ENCODE assay signal across 18 cellular contexts in the genomic region with DNA sequence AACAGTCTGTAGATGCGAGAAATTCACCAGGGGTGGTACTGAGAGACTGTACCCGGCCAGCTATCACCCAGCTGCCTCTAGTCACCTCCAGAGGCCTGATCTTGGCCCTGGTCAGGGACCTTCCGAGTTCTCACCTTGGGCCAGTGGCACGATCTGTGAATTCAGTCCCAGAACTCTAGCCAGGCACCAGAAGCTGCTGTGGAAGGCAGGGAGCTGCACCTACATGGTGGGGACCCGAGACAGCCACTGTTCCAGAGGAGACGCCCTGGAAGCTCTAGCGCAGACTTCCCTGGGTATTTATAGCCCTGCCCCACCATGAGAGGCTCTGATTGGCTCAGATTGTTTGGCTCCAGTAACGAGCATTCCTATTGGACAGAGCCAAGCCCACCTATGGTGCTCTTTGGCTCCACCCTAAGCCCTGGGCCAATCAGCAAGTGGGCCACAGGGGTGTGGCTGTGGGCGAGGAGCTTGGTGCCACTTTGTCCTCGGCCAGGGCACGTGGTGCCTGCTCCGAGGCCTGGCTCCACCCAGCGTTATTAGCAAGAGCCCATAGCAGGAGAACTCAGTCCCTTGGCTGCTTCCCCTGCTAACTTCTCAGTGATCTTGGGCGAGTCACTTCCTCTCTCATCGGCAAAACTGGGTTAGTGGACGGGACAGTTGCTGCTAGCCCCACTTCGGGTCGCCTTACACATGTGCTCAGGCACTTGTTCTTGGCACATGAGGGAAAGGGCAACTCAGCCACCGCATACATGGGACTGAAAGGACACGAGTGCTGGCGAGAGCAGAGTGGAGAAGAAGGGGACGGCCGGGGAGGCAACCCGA.
DNase-seq lines count a peak whose midpoint lies in the region; ATAC-seq and TF ChIP-seq lines count a peak whose summit lies in the region.
"Had no signal": no experiment of that assay in that cellular context is flagged by ENCODE, and none has a peak within 500 bp of the region (broad histone marks: within the 10 kb centered on the region; RNA-seq: fewer than 3 reads in every experiment).

No MANE protein-coding gene starts in this region.

- peak overlapping the region; percentile 18; the same call in 1 of the 2 replicates for H3K4me3 ChIP-seq in LNCaP clone FGC (ENCODE audit: low read depth, low read length)
- H3K4me3 ChIP-seq: ascending aorta, colonic mucosa, gastroesophageal sphincter had no signal

- no peaks in the 10 kb centered on the region for H3K36me3 Mint-ChIP-seq in WTC11
- no peaks in the 10 kb centered on the region for H3K36me3 Mint-ChIP-seq in stimulated activated effector memory CD8-positive, alpha-beta T cell treated with anti-CD3 and anti-CD28 coated beads, Interleukin-12 subunit alpha, Interleukin-12 subunit beta, amount 100 ng/mL, for 72 hours
- H3K36me3 Mint-ChIP-seq: CD4-positive, alpha-beta memory T cell had no signal

- peak; percentile 43 for DNase-seq in activated CD8-positive, alpha-beta memory T cell treated with anti-CD3 and anti-CD28 coated beads, Interleukin-2, amount 50 U/mL, for 48 hours
- DNase-seq in activated CD8-positive, alpha-beta memory T cell treated with anti-CD3 and anti-CD28 coated beads, Interleukin-2, amount 50 U/mL, for 4 hours, result no peak
- DNase-seq in LNCaP clone FGC (ENCODE audit: low read depth) (no peak), WTC11 (ENCODE audit: low spot score) (no peak), ecto neural progenitor cell (ENCODE audit: low spot score) (no peak), NCI-H446 treated with DMSO at 0.1 percent for 48 hours (lab: John Stamatoyannopoulos, UW) (no peak)
- DNase-seq in stimulated activated effector memory CD8-positive, alpha-beta T cell treated with anti-CD3 and anti-CD28 coated beads, Interleukin-12 subunit alpha, Interleukin-12 subunit beta, amount 100 ng/mL, for 72 hours (ENCODE audit: low spot score in 2 of 2), result no peak
- DNase-seq: activated naive CD4-positive, alpha-beta T cell; CD4-positive, alpha-beta memory T cell; colonic mucosa; EL; NCI-H1930; small intestine; stimulated activated naive CD4-positive, alpha-beta T cell had no signal

- TF ChIP-seq CTCF in LNCaP clone FGC (IDR thresholded peaks at IDR 0.05; ENCODE audit: control insufficient read depth, extremely low read depth, insufficient read depth) (no peak), WTC11 (IDR thresholded peaks at IDR 0.05) (no peak)

- no peaks in the 10 kb centered on the region for H3K9me3 Mint-ChIP-seq in WTC11
- H3K9me3 Mint-ChIP-seq in stimulated activated effector memory CD8-positive, alpha-beta T cell treated with anti-CD3 and anti-CD28 coated beads, Interleukin-12 subunit alpha, Interleukin-12 subunit beta, amount 100 ng/mL, for 72 hours, result no peaks in the 10 kb centered on the region

- peaks cover 7% of the 10 kb centered on the region; the same call in 1 of the 2 replicates for H3K27me3 Mint-ChIP-seq in WTC11 (ENCODE audit: low read depth)

- ATAC-seq in WTC11 (no peak), esophagus mucosa (no peak)
- ATAC-seq in stimulated activated effector memory CD8-positive, alpha-beta T cell treated with anti-CD3 and anti-CD28 coated beads, Interleukin-12 subunit alpha, Interleukin-12 subunit beta, amount 100 ng/mL, for 72 hours, result peak; percentile 51
- ATAC-seq: gastroesophageal sphincter had no signal

- POLR2A ChIA-PET in WTC11 (lab: Charles Lee), result no interaction called here

- no peak overlapping the region for H3K4me3 Mint-ChIP-seq in WTC11
- no peak overlapping the region for H3K4me3 Mint-ChIP-seq in stimulated activated effector memory CD8-positive, alpha-beta T cell treated with anti-CD3 and anti-CD28 coated beads, Interleukin-12 subunit alpha, Interleukin-12 subunit beta, amount 100 ng/mL, for 72 hours
- H3K4me3 Mint-ChIP-seq: CD4-positive, alpha-beta memory T cell had no signal

- no peak overlapping the region for H3K27ac Mint-ChIP-seq in WTC11
- H3K27ac Mint-ChIP-seq in stimulated activated effector memory CD8-positive, alpha-beta T cell treated with anti-CD3 and anti-CD28 coated beads, Interleukin-12 subunit alpha, Interleukin-12 subunit beta, amount 100 ng/mL, for 72 hours, result no peak overlapping the region
- H3K27ac Mint-ChIP-seq: CD4-positive, alpha-beta memory T cell; progenitor cell of endocrine pancreas had no signal

- CTCF ChIA-PET in WTC11 (lab: Charles Lee), result interaction anchor here (1.3 to 6.8 kb wide), 3 partner anchors 28 to 41 kb away, joined by 4 to 34 read pairs (median 7); no protein-coding TSS in a partner anchor

- peaks cover 23% of the 10 kb centered on the region for H3K4me1 Mint-ChIP-seq in WTC11
- H3K4me1 Mint-ChIP-seq in stimulated activated effector memory CD8-positive, alpha-beta T cell treated with anti-CD3 and anti-CD28 coated beads, Interleukin-12 subunit alpha, Interleukin-12 subunit beta, amount 100 ng/mL, for 72 hours, result no peaks in the 10 kb centered on the region
- H3K4me1 Mint-ChIP-seq: CD4-positive, alpha-beta memory T cell had no signal

TF ChIP-seq in WTC11, 78 proteins besides CTCF, POLR2A, EP300 and RAD21:
- TF ChIP-seq, protein P1, sequence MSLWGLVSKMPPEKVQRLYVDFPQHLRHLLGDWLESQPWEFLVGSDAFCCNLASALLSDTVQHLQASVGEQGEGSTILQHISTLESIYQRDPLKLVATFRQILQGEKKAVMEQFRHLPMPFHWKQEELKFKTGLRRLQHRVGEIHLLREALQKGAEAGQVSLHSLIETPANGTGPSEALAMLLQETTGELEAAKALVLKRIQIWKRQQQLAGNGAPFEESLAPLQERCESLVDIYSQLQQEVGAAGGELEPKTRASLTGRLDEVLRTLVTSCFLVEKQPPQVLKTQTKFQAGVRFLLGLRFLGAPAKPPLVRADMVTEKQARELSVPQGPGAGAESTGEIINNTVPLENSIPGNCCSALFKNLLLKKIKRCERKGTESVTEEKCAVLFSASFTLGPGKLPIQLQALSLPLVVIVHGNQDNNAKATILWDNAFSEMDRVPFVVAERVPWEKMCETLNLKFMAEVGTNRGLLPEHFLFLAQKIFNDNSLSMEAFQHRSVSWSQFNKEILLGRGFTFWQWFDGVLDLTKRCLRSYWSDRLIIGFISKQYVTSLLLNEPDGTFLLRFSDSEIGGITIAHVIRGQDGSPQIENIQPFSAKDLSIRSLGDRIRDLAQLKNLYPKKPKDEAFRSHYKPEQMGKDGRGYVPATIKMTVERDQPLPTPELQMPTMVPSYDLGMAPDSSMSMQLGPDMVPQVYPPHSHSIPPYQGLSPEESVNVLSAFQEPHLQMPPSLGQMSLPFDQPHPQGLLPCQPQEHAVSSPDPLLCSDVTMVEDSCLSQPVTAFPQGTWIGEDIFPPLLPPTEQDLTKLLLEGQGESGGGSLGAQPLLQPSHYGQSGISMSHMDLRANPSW (CRISPR knock-in tag; conservative IDR thresholded peaks at IDR 0.05; ENCODE audit: low read depth), result no peak
- peak; percentile 64 for TF ChIP-seq NFYB (CRISPR knock-in tag; conservative IDR thresholded peaks at IDR 0.05; ENCODE audit: low read depth)
TF ChIP-seq in WTC11: peak in this region for 1.
